15 cellular contexts compared by ENCODE assay signal in genomic region chr1:31414692-31415370, GRCh38. TPM values are rescaled to one million over a fixed set of nuclear protein-coding genes. Genes with fewer than 3 reads are reported as not detected.
DNase-seq lines count a peak whose midpoint lies in the region; ATAC-seq, FAIRE-seq and TF ChIP-seq lines count a peak whose summit lies in the region.
"Had no signal": no experiment of that assay in that cellular context is flagged by ENCODE, and none has a peak within 500 bp of the region (broad histone marks: within the 10 kb centered on the region; RNA-seq: fewer than 3 reads in every experiment).

No MANE protein-coding gene starts in this region.

- peaks cover 12% of the 10 kb centered on the region for H3K4me1 ChIP-seq in ES-I3 (ENCODE audit: insufficient read depth, low read length)
- peaks cover 9% of the 10 kb centered on the region for H3K4me1 ChIP-seq in iPS-15b (ENCODE audit: control insufficient read depth, insufficient read depth, low read length)
- peaks cover 2% of the 10 kb centered on the region for H3K4me1 ChIP-seq in rectal smooth muscle tissue (ENCODE audit: control insufficient read depth, insufficient read depth, low read length)

- no peak for TF ChIP-seq CTCF in WI38 (IDR thresholded peaks at IDR 0.05; ENCODE audit: low read depth, low read length)

- no peak for TF ChIP-seq POLR2A in GM12891 (IDR thresholded peaks at IDR 0.05; ENCODE audit: low read depth, low read length)

- no peak overlapping the region for H3K27ac ChIP-seq in rectal smooth muscle tissue (ENCODE audit: low read depth, low read length)
- H3K27ac ChIP-seq: uterus had no signal

- H3K9ac ChIP-seq in ES-I3 (ENCODE audit: low read depth, low read length) (peak overlapping the region; percentile 87), iPS-15b (ENCODE audit: low read depth, low read length) (peak overlapping the region; percentile 38), rectal smooth muscle tissue (ENCODE audit: low read length) (no peak overlapping the region)

- H3K9me3 ChIP-seq in ES-I3 (ENCODE audit: control insufficient read depth, insufficient read depth, low read length): no peaks in the 10 kb centered on the region
- H3K9me3 ChIP-seq in iPS-15b (ENCODE audit: control insufficient read depth, insufficient read depth, low read length): no peaks in the 10 kb centered on the region
- H3K9me3 ChIP-seq: uterus had no signal

- H3K36me3 ChIP-seq in ES-I3 (ENCODE audit: insufficient read depth, low read length) (no peaks in the 10 kb centered on the region; the same call in 1 of the 2 replicates), iPS-15b (ENCODE audit: control insufficient read depth, insufficient read depth, low read length) (no peaks in the 10 kb centered on the region), rectal smooth muscle tissue (ENCODE audit: control insufficient read depth, insufficient read depth, low read length) (no peaks in the 10 kb centered on the region)
- H3K36me3 ChIP-seq: uterus had no signal

- peaks cover 20% of the 10 kb centered on the region for H3K27me3 ChIP-seq in iPS-15b (ENCODE audit: control insufficient read depth, insufficient read depth, low read length)
- H3K27me3 ChIP-seq in rectal smooth muscle tissue (ENCODE audit: control insufficient read depth, insufficient read depth, low read length): peaks cover 18% of the 10 kb centered on the region

- no peak for FAIRE-seq in GM12891 (lab: Jason Lieb, UNC)
- FAIRE-seq: endometrium, G401.6 had no signal

- ATAC-seq in HG03354 (IDR thresholded peaks at IDR 0.05; ENCODE audit: poor library complexity, severe bottlenecking, unreplicated experiment): no peak

- DNase-seq in NCI-H146 treated with DMSO at 0.1 percent for 48 hours (lab: John Stamatoyannopoulos, UW; ENCODE audit: unreplicated experiment): no peak
- no peak for DNase-seq in GM12891 (ENCODE audit: insufficient read length, low spot score)
- no peak for DNase-seq in stimulated activated CD4-positive, alpha-beta T cell treated with anti-CD3 and anti-CD28 coated beads, Interleukin-4, amount 100 ng/mL, for 1 hour
- DNase-seq: activated effector memory CD4-positive, alpha-beta T cell treated with Interleukin-2 at 50 U/mL for 16 hours; midbrain; NCI-H526; T1000; uterus had no signal

- peak overlapping the region; percentile 81 for H3K4me3 ChIP-seq in WI38 (ENCODE audit: low read depth, low read length)
- peak overlapping the region; percentile 92 for H3K4me3 ChIP-seq in iPS-15b (ENCODE audit: low read depth, low read length)
- H3K4me3 ChIP-seq in rectal smooth muscle tissue (ENCODE audit: low read length): peak overlapping the region; percentile 35

TF ChIP-seq in GM12891, 5 proteins besides CTCF, POLR2A, EP300 and RAD21:
- TF ChIP-seq PAX5 (IDR thresholded peaks at IDR 0.05; ENCODE audit: insufficient read depth, low read length, severe bottlenecking): no peak
- TF ChIP-seq SPI1 (IDR thresholded peaks at IDR 0.05; ENCODE audit: low read depth, low read length): no peak
- no peak for TF ChIP-seq POLR2AphosphoS5 (IDR thresholded peaks at IDR 0.05; ENCODE audit: low read depth, low read length)
- TF ChIP-seq TAF1 (IDR thresholded peaks at IDR 0.05; ENCODE audit: low read depth, low read length): no peak
- TF ChIP-seq POU2F2 (IDR thresholded peaks at IDR 0.05; ENCODE audit: low read depth, low read length): no peak

RNA-seq across cellular contexts. Expression of gene SERINC2, which starts 1.8 kb away (rescaled TPM):
- polyA plus RNA-seq in GM12891 (2012; ENCODE audit: low read depth, missing spikeins): 0.68 TPM

RNA-seq across cellular contexts. Expression of gene FABP3, which starts 42.0 kb away (rescaled TPM):
- 13.0 TPM for polyA plus RNA-seq in GM12891 (2012; ENCODE audit: low read depth, missing spikeins)

Comparison
In these comparisons a context has a peak if more than half of its experiments do, and no peak if none do; other contexts are left out.
1. H3K4me3 ChIP-seq: peak in every context shown above with its lines; median percentile 92 in iPS-15b; 81 in WI38; 35 in rectal smooth muscle tissue.